Comparison of ENCODE assay signal across 1 cellular context in genomic region chr6:44043479-44044153, GRCh38.
TF ChIP-seq lines count a peak whose summit lies in the region.

No MANE protein-coding gene starts in this region.

TF ChIP-seq in K562, 482 proteins besides CTCF, POLR2A, EP300 and RAD21 (continued from another document and continues in another):
- TF ChIP-seq ERF (CRISPR knock-in tag; IDR thresholded peaks at IDR 0.05) (no peak; the same call in 1 of the 2 replicates), NUFIP1 (IDR thresholded peaks at IDR 0.05; ENCODE audit: partially characterized antibody) (no peak), PHF21A (IDR thresholded peaks at IDR 0.05; ENCODE audit: borderline replicate concordance, low read depth) (no peak), HDAC2 (IDR thresholded peaks at IDR 0.05) (no peak), SREBF1 (IDR thresholded peaks at IDR 0.05; ENCODE audit: borderline replicate concordance, low read depth, low read length) (no peak), MLLT1 (IDR thresholded peaks at IDR 0.05) (no peak), NFIC (IDR thresholded peaks at IDR 0.05) (peak; percentile 96), PCBP2 (IDR thresholded peaks at IDR 0.05; ENCODE audit: low read depth, low read length, poor library complexity, severe bottlenecking) (no peak), NCOA2 (IDR thresholded peaks at IDR 0.05; ENCODE audit: partially characterized antibody in 2 of 2) (no peak), HDAC3 (IDR thresholded peaks at IDR 0.05; ENCODE audit: borderline replicate concordance, partially characterized antibody) (no peak), ZBTB40 (IDR thresholded peaks at IDR 0.05) (0 out of 2 replicates have a peak, but pooled peaks have one; percentile 18), ZBTB40 (CRISPR knock-in tag; IDR thresholded peaks at IDR 0.05) (no peak), CREB1 (IDR thresholded peaks at IDR 0.05) (no peak), CREB1 (CRISPR knock-in tag; IDR thresholded peaks at IDR 0.05) (no peak), STAG1 (CRISPR knock-in tag; IDR thresholded peaks at IDR 0.05; ENCODE audit: borderline replicate concordance) (no peak), BRD4 (IDR thresholded peaks at IDR 0.05) (peak; percentile 95), ZBTB49 (CRISPR knock-in tag; IDR thresholded peaks at IDR 0.05; ENCODE audit: borderline replicate concordance) (no peak), HCFC1 (IDR thresholded peaks at IDR 0.05; ENCODE audit: low read depth, low read length) (0 out of 2 replicates have a peak, but pooled peaks have one; percentile 27), NR2F6 (CRISPR knock-in tag; IDR thresholded peaks at IDR 0.05) (no peak), FOXK1 (CRISPR knock-in tag; IDR thresholded peaks at IDR 0.05; ENCODE audit: borderline replicate concordance) (no peak), BCL6 (CRISPR knock-in tag; IDR thresholded peaks at IDR 0.05) (peak; percentile 10; the same call in 1 of the 2 replicates), SIRT6 (IDR thresholded peaks at IDR 0.05; ENCODE audit: low read depth, low read length) (no peak), ZNF695 (CRISPR knock-in tag; IDR thresholded peaks at IDR 0.05) (no peak), CEBPG (CRISPR knock-in tag; IDR thresholded peaks at IDR 0.05) (peak; percentile 96), CEBPG (tag; conservative IDR thresholded peaks at IDR 0.05 in 1 of 2, IDR thresholded peaks at IDR 0.05 in 1 of 2) (peak; percentile 74 to 91), MTA1 (IDR thresholded peaks at IDR 0.05; ENCODE audit: borderline replicate concordance) (no peak)
- TF ChIP-seq, protein P1, sequence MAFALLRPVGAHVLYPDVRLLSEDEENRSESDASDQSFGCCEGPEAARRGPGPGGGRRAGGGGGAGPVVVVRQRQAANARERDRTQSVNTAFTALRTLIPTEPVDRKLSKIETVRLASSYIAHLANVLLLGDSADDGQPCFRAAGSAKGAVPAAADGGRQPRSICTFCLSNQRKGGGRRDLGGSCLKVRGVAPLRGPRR (CRISPR knock-in tag; IDR thresholded peaks at IDR 0.05), result no peak
- TF ChIP-seq, protein P2, sequence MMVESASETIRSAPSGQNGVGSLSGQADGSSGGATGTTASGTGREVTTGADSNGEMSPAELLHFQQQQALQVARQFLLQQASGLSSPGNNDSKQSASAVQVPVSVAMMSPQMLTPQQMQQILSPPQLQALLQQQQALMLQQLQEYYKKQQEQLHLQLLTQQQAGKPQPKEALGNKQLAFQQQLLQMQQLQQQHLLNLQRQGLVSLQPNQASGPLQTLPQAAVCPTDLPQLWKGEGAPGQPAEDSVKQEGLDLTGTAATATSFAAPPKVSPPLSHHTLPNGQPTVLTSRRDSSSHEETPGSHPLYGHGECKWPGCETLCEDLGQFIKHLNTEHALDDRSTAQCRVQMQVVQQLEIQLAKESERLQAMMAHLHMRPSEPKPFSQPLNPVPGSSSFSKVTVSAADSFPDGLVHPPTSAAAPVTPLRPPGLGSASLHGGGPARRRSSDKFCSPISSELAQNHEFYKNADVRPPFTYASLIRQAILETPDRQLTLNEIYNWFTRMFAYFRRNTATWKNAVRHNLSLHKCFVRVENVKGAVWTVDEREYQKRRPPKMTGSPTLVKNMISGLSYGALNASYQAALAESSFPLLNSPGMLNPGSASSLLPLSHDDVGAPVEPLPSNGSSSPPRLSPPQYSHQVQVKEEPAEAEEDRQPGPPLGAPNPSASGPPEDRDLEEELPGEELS (CRISPR knock-in tag; IDR thresholded peaks at IDR 0.05; ENCODE audit: borderline replicate concordance), result no peak
- TF ChIP-seq, protein P3, sequence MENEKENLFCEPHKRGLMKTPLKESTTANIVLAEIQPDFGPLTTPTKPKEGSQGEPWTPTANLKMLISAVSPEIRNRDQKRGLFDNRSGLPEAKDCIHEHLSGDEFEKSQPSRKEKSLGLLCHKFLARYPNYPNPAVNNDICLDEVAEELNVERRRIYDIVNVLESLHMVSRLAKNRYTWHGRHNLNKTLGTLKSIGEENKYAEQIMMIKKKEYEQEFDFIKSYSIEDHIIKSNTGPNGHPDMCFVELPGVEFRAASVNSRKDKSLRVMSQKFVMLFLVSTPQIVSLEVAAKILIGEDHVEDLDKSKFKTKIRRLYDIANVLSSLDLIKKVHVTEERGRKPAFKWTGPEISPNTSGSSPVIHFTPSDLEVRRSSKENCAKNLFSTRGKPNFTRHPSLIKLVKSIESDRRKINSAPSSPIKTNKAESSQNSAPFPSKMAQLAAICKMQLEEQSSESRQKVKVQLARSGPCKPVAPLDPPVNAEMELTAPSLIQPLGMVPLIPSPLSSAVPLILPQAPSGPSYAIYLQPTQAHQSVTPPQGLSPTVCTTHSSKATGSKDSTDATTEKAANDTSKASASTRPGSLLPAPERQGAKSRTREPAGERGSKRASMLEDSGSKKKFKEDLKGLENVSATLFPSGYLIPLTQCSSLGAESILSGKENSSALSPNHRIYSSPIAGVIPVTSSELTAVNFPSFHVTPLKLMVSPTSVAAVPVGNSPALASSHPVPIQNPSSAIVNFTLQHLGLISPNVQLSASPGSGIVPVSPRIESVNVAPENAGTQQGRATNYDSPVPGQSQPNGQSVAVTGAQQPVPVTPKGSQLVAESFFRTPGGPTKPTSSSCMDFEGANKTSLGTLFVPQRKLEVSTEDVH (IDR thresholded peaks at IDR 0.05; ENCODE audit: low read depth, partially characterized antibody), result no peak
- TF ChIP-seq, protein P4, sequence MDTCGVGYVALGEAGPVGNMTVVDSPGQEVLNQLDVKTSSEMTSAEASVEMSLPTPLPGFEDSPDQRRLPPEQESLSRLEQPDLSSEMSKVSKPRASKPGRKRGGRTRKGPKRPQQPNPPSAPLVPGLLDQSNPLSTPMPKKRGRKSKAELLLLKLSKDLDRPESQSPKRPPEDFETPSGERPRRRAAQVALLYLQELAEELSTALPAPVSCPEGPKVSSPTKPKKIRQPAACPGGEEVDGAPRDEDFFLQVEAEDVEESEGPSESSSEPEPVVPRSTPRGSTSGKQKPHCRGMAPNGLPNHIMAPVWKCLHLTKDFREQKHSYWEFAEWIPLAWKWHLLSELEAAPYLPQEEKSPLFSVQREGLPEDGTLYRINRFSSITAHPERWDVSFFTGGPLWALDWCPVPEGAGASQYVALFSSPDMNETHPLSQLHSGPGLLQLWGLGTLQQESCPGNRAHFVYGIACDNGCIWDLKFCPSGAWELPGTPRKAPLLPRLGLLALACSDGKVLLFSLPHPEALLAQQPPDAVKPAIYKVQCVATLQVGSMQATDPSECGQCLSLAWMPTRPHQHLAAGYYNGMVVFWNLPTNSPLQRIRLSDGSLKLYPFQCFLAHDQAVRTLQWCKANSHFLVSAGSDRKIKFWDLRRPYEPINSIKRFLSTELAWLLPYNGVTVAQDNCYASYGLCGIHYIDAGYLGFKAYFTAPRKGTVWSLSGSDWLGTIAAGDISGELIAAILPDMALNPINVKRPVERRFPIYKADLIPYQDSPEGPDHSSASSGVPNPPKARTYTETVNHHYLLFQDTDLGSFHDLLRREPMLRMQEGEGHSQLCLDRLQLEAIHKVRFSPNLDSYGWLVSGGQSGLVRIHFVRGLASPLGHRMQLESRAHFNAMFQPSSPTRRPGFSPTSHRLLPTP (IDR thresholded peaks at IDR 0.05; ENCODE audit: borderline replicate concordance, extremely low read depth, insufficient read length), result no peak
- TF ChIP-seq, protein P5, sequence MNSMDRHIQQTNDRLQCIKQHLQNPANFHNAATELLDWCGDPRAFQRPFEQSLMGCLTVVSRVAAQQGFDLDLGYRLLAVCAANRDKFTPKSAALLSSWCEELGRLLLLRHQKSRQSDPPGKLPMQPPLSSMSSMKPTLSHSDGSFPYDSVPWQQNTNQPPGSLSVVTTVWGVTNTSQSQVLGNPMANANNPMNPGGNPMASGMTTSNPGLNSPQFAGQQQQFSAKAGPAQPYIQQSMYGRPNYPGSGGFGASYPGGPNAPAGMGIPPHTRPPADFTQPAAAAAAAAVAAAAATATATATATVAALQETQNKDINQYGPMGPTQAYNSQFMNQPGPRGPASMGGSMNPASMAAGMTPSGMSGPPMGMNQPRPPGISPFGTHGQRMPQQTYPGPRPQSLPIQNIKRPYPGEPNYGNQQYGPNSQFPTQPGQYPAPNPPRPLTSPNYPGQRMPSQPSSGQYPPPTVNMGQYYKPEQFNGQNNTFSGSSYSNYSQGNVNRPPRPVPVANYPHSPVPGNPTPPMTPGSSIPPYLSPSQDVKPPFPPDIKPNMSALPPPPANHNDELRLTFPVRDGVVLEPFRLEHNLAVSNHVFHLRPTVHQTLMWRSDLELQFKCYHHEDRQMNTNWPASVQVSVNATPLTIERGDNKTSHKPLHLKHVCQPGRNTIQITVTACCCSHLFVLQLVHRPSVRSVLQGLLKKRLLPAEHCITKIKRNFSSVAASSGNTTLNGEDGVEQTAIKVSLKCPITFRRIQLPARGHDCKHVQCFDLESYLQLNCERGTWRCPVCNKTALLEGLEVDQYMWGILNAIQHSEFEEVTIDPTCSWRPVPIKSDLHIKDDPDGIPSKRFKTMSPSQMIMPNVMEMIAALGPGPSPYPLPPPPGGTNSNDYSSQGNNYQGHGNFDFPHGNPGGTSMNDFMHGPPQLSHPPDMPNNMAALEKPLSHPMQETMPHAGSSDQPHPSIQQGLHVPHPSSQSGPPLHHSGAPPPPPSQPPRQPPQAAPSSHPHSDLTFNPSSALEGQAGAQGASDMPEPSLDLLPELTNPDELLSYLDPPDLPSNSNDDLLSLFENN (IDR thresholded peaks at IDR 0.05; ENCODE audit: low read depth in 2 of 2, low read length in 2 of 2), result no peak
